Comparison of ENCODE assay signal across 8 cellular contexts in the genomic region with DNA sequence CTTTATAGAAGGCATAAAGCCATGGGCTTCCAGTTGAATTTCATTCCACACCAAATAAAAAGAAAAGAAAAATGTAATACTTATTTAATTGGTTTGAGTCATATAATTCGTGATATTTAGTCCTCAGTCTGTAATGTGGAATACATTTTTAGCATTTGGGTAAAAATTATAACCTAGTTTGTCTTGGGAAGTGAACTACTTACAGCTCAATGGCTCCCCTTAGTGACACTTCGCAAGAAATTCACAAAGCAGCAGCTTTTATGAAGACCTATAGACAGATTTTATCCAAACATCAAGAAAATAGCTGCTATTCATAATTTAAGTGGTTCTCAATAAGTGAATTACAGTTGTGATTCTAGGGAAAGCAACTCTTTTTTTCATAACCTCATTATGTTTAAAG.
DNase-seq lines count a peak whose midpoint lies in the region; ATAC-seq and TF ChIP-seq lines count a peak whose summit lies in the region.

No MANE protein-coding gene starts in this region.

- intact Hi-C loops in Panc1 (cut with micrococcal nuclease; ENCODE audit: unreplicated experiment): loop anchor here (10.0 kb wide), 1 partner anchor 386 kb away; no protein-coding TSS in a partner anchor

- no peak overlapping the region for H3K27ac ChIP-seq in Panc1 (ENCODE audit: low read length)

- CTCF ChIA-PET in Panc1 (lab: Charles Lee): interaction anchor here (0.6 kb wide), 1 partner anchor 243 kb away, joined by 4 read pairs; no protein-coding TSS in a partner anchor

- in situ Hi-C loops in ACHN (cut with HindIII; ENCODE audit: low pct_ligation_motif_present, low pct_unique_long_range_greater_than_20kb, low sequenced_read_pairs): no loop called here
- in situ Hi-C loops in Panc1 (cut with HindIII; ENCODE audit: low pct_unique_long_range_greater_than_20kb, low sequenced_read_pairs): no loop called here

- BruUV-seq in Panc1 (replicated peaks; lab: Mats Ljungman, UMichigan): no TSS peak

- H3K9me3 ChIP-seq in Panc1 (ENCODE audit: control insufficient read depth, insufficient read depth, low read depth, low read length): no peaks in the 10 kb centered on the region

- no peak overlapping the region for H3K4me3 ChIP-seq in Panc1 (ENCODE audit: low read depth in 2 of 2, low read length in 2 of 2)
- H3K4me3 ChIP-seq in fibroblast of villous mesenchyme (ENCODE audit: low read depth, low read length): no peak overlapping the region

- TF ChIP-seq CTCF in Panc1 (IDR thresholded peaks at IDR 0.05) (peak; percentile 75; the same call in 1 of the 2 replicates), fibroblast of villous mesenchyme (IDR thresholded peaks at IDR 0.05; ENCODE audit: insufficient read depth, low read depth, low read length) (peak; percentile 70)

- H3K4me1 ChIP-seq in Panc1 (ENCODE audit: control insufficient read depth, insufficient read depth, low read length): no peaks in the 10 kb centered on the region

- H3K36me3 ChIP-seq in Panc1 (ENCODE audit: control insufficient read depth, insufficient read depth, low read length): no peaks in the 10 kb centered on the region

- ATAC-seq in GM19395 (IDR thresholded peaks at IDR 0.05; ENCODE audit: unreplicated experiment) (peak; percentile 51), Panc1 (no peak), GM21381 (IDR thresholded peaks at IDR 0.05; ENCODE audit: unreplicated experiment) (no peak)

- no peaks in the 10 kb centered on the region for H3K27me3 ChIP-seq in Panc1 (ENCODE audit: control insufficient read depth, insufficient read depth, low read length)

- POLR2A ChIA-PET in Panc1 (lab: Charles Lee): no interaction called here

- DNase-seq in ACHN: peak; percentile 47
- DNase-seq in Panc1 (ENCODE audit: low read depth, low spot score): no peak
- peak; percentile 65 for DNase-seq in fibroblast of villous mesenchyme (ENCODE audit: low read depth)
- DNase-seq in DMS79 treated with DMSO at 0.1 percent for 48 hours (lab: John Stamatoyannopoulos, UW): no peak
- DNase-seq in NCI-H510A treated with DMSO at 0.1 percent for 48 hours (lab: John Stamatoyannopoulos, UW): no peak
- no peak for DNase-seq in epidermal melanocyte (ENCODE audit: insufficient read length, low spot score)

Comparison
In these comparisons a context has a peak if more than half of its experiments do, and no peak if none do; other contexts are left out.
1. DNase-seq: peak in ACHN (single experiment) and fibroblast of villous mesenchyme (single experiment); none in Panc1 (single experiment), DMS79 treated with DMSO at 0.1 percent for 48 hours (single experiment), NCI-H510A treated with DMSO at 0.1 percent for 48 hours (single experiment) and epidermal melanocyte (single experiment).